In the genomic region with DNA sequence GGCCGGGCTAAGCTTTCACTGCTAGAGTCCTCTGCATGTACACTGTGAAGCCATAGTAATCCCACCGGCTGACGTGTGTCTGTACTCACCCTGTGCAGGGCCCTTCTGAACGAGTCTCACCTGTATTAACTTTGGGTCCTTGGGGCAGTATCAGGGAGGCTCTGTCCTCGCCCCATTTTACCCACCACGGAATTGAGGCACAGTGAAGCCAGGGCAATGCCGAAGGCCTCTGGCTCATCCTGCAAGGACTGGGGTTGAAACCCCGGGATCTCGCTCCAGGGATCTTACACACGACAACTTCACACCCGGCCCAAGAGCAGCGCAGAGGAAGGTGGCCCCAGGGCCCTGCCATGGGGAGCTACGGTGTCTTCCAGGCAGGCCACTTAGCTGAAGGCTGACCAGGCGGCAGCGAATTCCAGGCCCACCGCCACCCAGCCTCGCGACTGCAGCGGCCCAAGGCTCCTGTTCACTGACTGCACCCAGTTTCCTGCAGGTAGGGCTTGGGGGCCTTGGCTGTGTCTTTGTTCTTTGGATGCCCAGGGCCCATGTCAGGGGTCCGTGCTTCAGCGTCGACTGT, we compare ENCODE assay signal across 24 cellular contexts.
"Had no signal": no experiment of that assay in that cellular context is flagged by ENCODE, and none has a peak within 500 bp of the region (broad histone marks: within the 10 kb centered on the region; RNA-seq: fewer than 3 reads in every experiment).

No MANE protein-coding gene starts in this region.

- H3K27ac ChIP-seq: body of pancreas, cardiac muscle cell, thyroid gland had no signal

- H3K4me3 ChIP-seq: body of pancreas, cardiac muscle cell, thyroid gland had no signal

- H3K9me3 ChIP-seq: body of pancreas, thyroid gland had no signal

- DNase-seq: activated B cell treated with CpG ODN at 0.5 μM for 24 hours; activated CD4-positive, alpha-beta T cell treated with anti-CD3 and anti-CD28 coated beads for 36 hours; activated CD4-positive, alpha-beta T cell treated with anti-CD3 and anti-CD28 coated beads, Interleukin-2, amount 50 U/mL, for 4 hours; activated CD8-positive, alpha-beta memory T cell treated with anti-CD3 and anti-CD28 coated beads for 24 hours; activated CD8-positive, alpha-beta memory T cell treated with anti-CD3 and anti-CD28 coated beads, Interleukin-2, amount 50 U/mL, for 4 hours; activated naive CD4-positive, alpha-beta T cell; activated naive CD8-positive, alpha-beta T cell treated with anti-CD3 and anti-CD28 coated beads, Interleukin-2, amount 50 U/mL, for 24 hours; activated T-cell treated with anti-CD3 and anti-CD28 coated beads, Interleukin-2, amount 50 U/mL, for 24 hours; effector CD4-positive, alpha-beta T cell; erythroblast; foreskin fibroblast; retina; stimulated activated CD4-positive, alpha-beta T cell treated with anti-CD3 and anti-CD28 coated beads, Interleukin-4, amount 100 ng/mL, for 1 hour; stimulated activated naive CD4-positive, alpha-beta T cell treated with Interleukin-2 at 50 U/mL for 16 hours; T-helper 1 cell; thyroid gland had no signal

- H3K4me1 ChIP-seq: body of pancreas, thyroid gland had no signal

- FAIRE-seq: keratinocyte had no signal

- H3K27me3 ChIP-seq: body of pancreas, cardiac muscle cell, thyroid gland had no signal

- H3K27ac Mint-ChIP-seq: activated B cell treated with CpG ODN at 0.5 μM for 24 hours; activated CD4-positive, alpha-beta T cell treated with anti-CD3 and anti-CD28 coated beads for 36 hours; activated naive CD8-positive, alpha-beta T cell treated with anti-CD3 and anti-CD28 coated beads, Interleukin-2, amount 50 U/mL, for 24 hours; activated T-cell treated with anti-CD3 and anti-CD28 coated beads, Interleukin-2, amount 50 U/mL, for 24 hours; activated T-helper 17 cell treated with anti-CD3 and anti-CD28 coated beads, Interleukin-2, amount 50 U/mL, for 72 hours; dendritic cell treated with granulocyte-macrophage colony-stimulating factor and Interleukin-4, amounts not matched to agents 40 ng/mL and 50 ng/mL, for 4 days; memory B cell; progenitor cell of endocrine pancreas had no signal

- H3K4me1 Mint-ChIP-seq: activated B cell treated with CpG ODN at 0.5 μM for 24 hours; activated CD4-positive, alpha-beta T cell treated with anti-CD3 and anti-CD28 coated beads for 36 hours; activated naive CD8-positive, alpha-beta T cell treated with anti-CD3 and anti-CD28 coated beads, Interleukin-2, amount 50 U/mL, for 24 hours; activated T-helper 17 cell treated with anti-CD3 and anti-CD28 coated beads, Interleukin-2, amount 50 U/mL, for 72 hours; memory B cell had no signal

- H3K9me3 Mint-ChIP-seq: activated naive CD8-positive, alpha-beta T cell treated with anti-CD3 and anti-CD28 coated beads, Interleukin-2, amount 50 U/mL, for 24 hours; activated T-cell treated with anti-CD3 and anti-CD28 coated beads, Interleukin-2, amount 50 U/mL, for 24 hours; activated T-helper 17 cell treated with anti-CD3 and anti-CD28 coated beads, Interleukin-2, amount 50 U/mL, for 72 hours; dendritic cell treated with granulocyte-macrophage colony-stimulating factor and Interleukin-4, amounts not matched to agents 40 ng/mL and 50 ng/mL, for 4 days had no signal

- H3K36me3 Mint-ChIP-seq: memory B cell had no signal

- H3K4me3 Mint-ChIP-seq: activated B cell treated with CpG ODN at 0.5 μM for 24 hours; activated CD4-positive, alpha-beta T cell treated with anti-CD3 and anti-CD28 coated beads for 36 hours; activated naive CD8-positive, alpha-beta T cell treated with anti-CD3 and anti-CD28 coated beads, Interleukin-2, amount 50 U/mL, for 24 hours; activated T-cell treated with anti-CD3 and anti-CD28 coated beads, Interleukin-2, amount 50 U/mL, for 24 hours; activated T-helper 17 cell treated with anti-CD3 and anti-CD28 coated beads, Interleukin-2, amount 50 U/mL, for 72 hours; dendritic cell treated with granulocyte-macrophage colony-stimulating factor and Interleukin-4, amounts not matched to agents 40 ng/mL and 50 ng/mL, for 4 days; memory B cell had no signal

- ATAC-seq: activated CD4-positive, alpha-beta T cell treated with anti-CD3 and anti-CD28 coated beads for 36 hours; activated naive CD8-positive, alpha-beta T cell treated with anti-CD3 and anti-CD28 coated beads, Interleukin-2, amount 50 U/mL, for 24 hours; activated T-helper 17 cell treated with anti-CD3 and anti-CD28 coated beads, Interleukin-2, amount 50 U/mL, for 72 hours; body of pancreas; left lobe of liver had no signal

- H3K27me3 Mint-ChIP-seq: activated naive CD8-positive, alpha-beta T cell treated with anti-CD3 and anti-CD28 coated beads, Interleukin-2, amount 50 U/mL, for 24 hours; activated T-cell treated with anti-CD3 and anti-CD28 coated beads, Interleukin-2, amount 50 U/mL, for 24 hours had no signal

- H3K36me3 ChIP-seq: cardiac muscle cell, thyroid gland had no signal
